ENCODE assay signal across 20 cellular contexts in the genomic region with DNA sequence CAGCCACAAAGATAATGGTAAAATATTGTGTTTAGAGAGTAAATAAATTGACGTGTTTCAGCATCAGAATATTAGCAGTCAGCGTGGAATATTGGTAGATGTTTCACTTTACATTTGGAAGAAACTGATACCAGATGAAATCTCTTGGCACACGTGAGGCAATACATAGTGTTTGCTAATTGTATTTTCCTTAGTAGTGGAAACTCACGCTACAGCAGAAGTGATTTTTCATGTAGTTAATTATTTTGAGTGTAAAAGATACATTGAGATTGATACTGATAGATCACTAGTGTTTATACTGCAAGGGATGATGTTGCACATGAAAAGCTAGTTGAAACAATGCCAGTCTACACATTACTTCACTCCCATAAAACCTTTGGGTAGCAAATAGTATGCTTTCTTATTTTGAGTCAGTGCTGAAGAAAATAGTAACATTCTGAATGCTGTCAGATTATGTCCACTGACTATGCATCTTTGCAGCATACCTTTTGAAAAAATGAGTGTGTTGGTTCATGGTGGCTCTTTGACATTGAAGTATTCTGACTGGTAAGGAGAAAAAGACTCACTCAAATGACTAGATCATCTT. TPM values are rescaled to one million over a fixed set of nuclear protein-coding genes. Genes with fewer than 3 reads are reported as not detected.
A peak's percentile ranks its signal among the peaks of the same experiment; 100 is the strongest.
DNase-seq lines count a peak whose midpoint lies in the region; ATAC-seq, FAIRE-seq and TF ChIP-seq lines count a peak whose summit lies in the region.
"Had no signal": no experiment of that assay in that cellular context is flagged by ENCODE, and none has a peak within 500 bp of the region (broad histone marks: within the 10 kb centered on the region; RNA-seq: fewer than 3 reads in every experiment).

No MANE protein-coding gene starts in this region.

- intact Hi-C loops in GM12878 (cut with micrococcal nuclease; ENCODE audit: unreplicated experiment), result no loop called here
- intact Hi-C loops in activated CD4-positive, alpha-beta memory T cell treated with anti-CD3 and anti-CD28 coated beads for 36 hours (cut with micrococcal nuclease), result no loop called here

- no peak overlapping the region for H3K4me3 ChIP-seq in GM12878
- H3K4me3 ChIP-seq: GM23338, SJCRH30 had no signal

- peak; percentile 41 for FAIRE-seq in GM12878 (lab: Jason Lieb, UNC)
- FAIRE-seq: RCC 7860 had no signal

- H2AFZ ChIP-seq in GM12878 (ENCODE audit: control insufficient read depth, low read depth, low read length), result no peak overlapping the region
- H2AFZ ChIP-seq: GM23338 had no signal

- peaks cover 4% of the 10 kb centered on the region; the same call in 1 of the 2 replicates for H3K4me1 ChIP-seq in GM12878 (ENCODE audit: control insufficient read depth, insufficient read depth, low read length)
- H3K4me1 ChIP-seq: SJCRH30 had no signal

- DNase-seq in GM12878 (ENCODE audit: low read depth, low spot score) (no peak), A172 (ENCODE audit: low spot score) (no peak)
- no peak for DNase-seq in activated CD4-positive, alpha-beta memory T cell treated with anti-CD3 and anti-CD28 coated beads for 36 hours
- DNase-seq: CD4-positive, CD25-positive, alpha-beta regulatory T cell; DMS79; KG1; NCI-H1092 treated with DMSO at 0.1 percent for 48 hours; NCI-H1436 treated with DMSO at 0.1 percent for 48 hours; NCI-H1930; NCI-H226; NCI-H510A treated with DMSO at 0.1 percent for 48 hours; NCI-H748 treated with DMSO at 0.1 percent for 48 hours; SJCRH30 had no signal

- H3K36me3 ChIP-seq in GM12878 (ENCODE audit: control insufficient read depth in 2 of 2, insufficient read depth in 2 of 2, low read length in 1 of 2), result peaks cover 0 to 14% of the 10 kb centered on the region in 2 experiments; a peak in 3 of 4 replicates
- H3K36me3 ChIP-seq: SJCRH30 had no signal

- no peaks in the 10 kb centered on the region; the same call in 2 of the 3 replicates for H3K9me3 ChIP-seq in GM12878 (replicated peaks; ENCODE audit: control insufficient read depth, insufficient read depth, low read length)
- H3K9me3 ChIP-seq: SJCRH30 had no signal

- no peaks in the 10 kb centered on the region for H3K27me3 Mint-ChIP-seq in activated CD4-positive, alpha-beta memory T cell treated with anti-CD3 and anti-CD28 coated beads for 36 hours
- H3K27me3 Mint-ChIP-seq: CD4-positive, CD25-positive, alpha-beta regulatory T cell had no signal

- no peak for TF ChIP-seq RAD21 in GM12878 (IDR thresholded peaks at IDR 0.05; ENCODE audit: insufficient read depth, low read depth, low read length)

- H3K36me3 Mint-ChIP-seq in activated CD4-positive, alpha-beta memory T cell treated with anti-CD3 and anti-CD28 coated beads for 36 hours, result peaks cover 30% of the 10 kb centered on the region

- no peaks in the 10 kb centered on the region for H3K9me3 Mint-ChIP-seq in activated CD4-positive, alpha-beta memory T cell treated with anti-CD3 and anti-CD28 coated beads for 36 hours
- H3K9me3 Mint-ChIP-seq: CD4-positive, CD25-positive, alpha-beta regulatory T cell; GM23338 had no signal

- H3K27ac ChIP-seq in 22Rv1, result peak overlapping the region; percentile 32
- no peak overlapping the region for H3K27ac ChIP-seq in GM12878 (ENCODE audit: control insufficient read depth, insufficient read depth)
- H3K27ac ChIP-seq: SJCRH30 had no signal

- peaks cover 11% of the 10 kb centered on the region for H3K4me1 Mint-ChIP-seq in activated CD4-positive, alpha-beta memory T cell treated with anti-CD3 and anti-CD28 coated beads for 36 hours (ENCODE audit: low read depth)
- H3K4me1 Mint-ChIP-seq: GM23338 had no signal

- no peak overlapping the region for H3K4me3 Mint-ChIP-seq in activated CD4-positive, alpha-beta memory T cell treated with anti-CD3 and anti-CD28 coated beads for 36 hours
- H3K4me3 Mint-ChIP-seq: CD4-positive, CD25-positive, alpha-beta regulatory T cell; GM23338 had no signal

- 85% methylated on average over 4 of the region's 4 CpGs for WGBS in GM12878 (ENCODE audit: insufficient coverage, insufficient replicate concordance, low lambda C conversion rate, missing lambda C conversion rate)

- H3K79me2 ChIP-seq in GM12878 (ENCODE audit: control insufficient read depth, insufficient read depth, low read length), result no peaks in the 10 kb centered on the region; the same call in 1 of the 2 replicates

- no TSS peak for BruUV-seq in GM12878 (replicated peaks; lab: Mats Ljungman, UMichigan)

- no peak for TF ChIP-seq EP300 in GM12878 (IDR thresholded peaks at IDR 0.05; ENCODE audit: borderline replicate concordance in 1 of 2, control insufficient read depth in 1 of 2, low read depth in 2 of 2, low read length in 2 of 2)

- no peak overlapping the region for H3K4me2 ChIP-seq in GM12878 (ENCODE audit: control insufficient read depth, insufficient read depth)
- H3K4me2 ChIP-seq: GM23338 had no signal

- TF ChIP-seq CTCF in 22Rv1 (IDR thresholded peaks at IDR 0.05) (no peak), GM12878 (IDR thresholded peaks at IDR 0.05 in 2 of 3, conservative IDR thresholded peaks at IDR 0.05 in 1 of 3; ENCODE audit: control insufficient read depth in 2 of 3, extremely low read depth in 1 of 3, insufficient read depth in 1 of 3, low read depth in 3 of 3, low read length in 3 of 3) (no peak)

- no peaks in the 10 kb centered on the region for H4K20me1 ChIP-seq in GM12878 (ENCODE audit: control insufficient read depth, insufficient read depth)

- RAD21 ChIA-PET in GM12878 (lab: Charles Lee; ENCODE audit: unreplicated experiment), result no interaction called here

- TF ChIP-seq POLR2A in GM12878 (IDR thresholded peaks at IDR 0.05; ENCODE audit: low read depth, low read length), result no peak

- ATAC-seq in GM19351 (IDR thresholded peaks at IDR 0.05; ENCODE audit: unreplicated experiment) (peak; percentile 46), HG03565 (IDR thresholded peaks at IDR 0.05; ENCODE audit: unreplicated experiment) (peak; percentile 58), GM12878 (peak; percentile 32; the same call in 2 of the 3 replicates), HG03457 (IDR thresholded peaks at IDR 0.05; ENCODE audit: unreplicated experiment) (no peak)
- ATAC-seq: GM23338, HCT116 had no signal

- SMC1A ChIA-PET in GM12878 (lab: Charles Lee; ENCODE audit: uncharacterized antibody, unreplicated experiment), result interaction anchor here (0.9 to 1.1 kb wide), 2 partner anchors 25 to 122 kb away, joined by 3 to 5 read pairs; no protein-coding TSS in a partner anchor

- no peak overlapping the region for H3K27ac Mint-ChIP-seq in activated CD4-positive, alpha-beta memory T cell treated with anti-CD3 and anti-CD28 coated beads for 36 hours
- H3K27ac Mint-ChIP-seq: CD4-positive, CD25-positive, alpha-beta regulatory T cell; GM23338 had no signal

- CTCF ChIA-PET in GM12878 (lab: Yijun Ruan, JAX), result interaction anchor here (0.9 to 1.5 kb wide), 2 partner anchors 9 to 40 kb away, joined by 3 to 4 read pairs; no protein-coding TSS in a partner anchor
- CTCF ChIA-PET in activated CD4-positive, alpha-beta memory T cell treated with anti-CD3 and anti-CD28 coated beads for 36 hours (lab: Charles Lee), result no interaction called here

- H3K27me3 ChIP-seq in GM12878 (replicated peaks in 1 of 2; ENCODE audit: control insufficient read depth in 2 of 2, insufficient read depth in 2 of 2, low read length in 1 of 2), result no peaks in the 10 kb centered on the region
- H3K27me3 ChIP-seq: SJCRH30 had no signal

- H3K9ac ChIP-seq in GM12878 (ENCODE audit: control insufficient read depth, insufficient read depth, low read length), result no peak overlapping the region

- POLR2A ChIA-PET in GM12878 (lab: Charles Lee), result no interaction called here
- POLR2A ChIA-PET in activated CD4-positive, alpha-beta memory T cell treated with anti-CD3 and anti-CD28 coated beads for 36 hours (lab: Charles Lee), result interaction anchor here (0.6 kb wide), 1 partner anchor 19 kb away, joined by 4 read pairs; no protein-coding TSS in a partner anchor

- in situ Hi-C loops in GM12878 (cut with MboI), result no loop called here

TF ChIP-seq in GM12878, 131 proteins besides CTCF, POLR2A, EP300 and RAD21 (continues in another document):
- no peak for TF ChIP-seq KLF5 (IDR thresholded peaks at IDR 0.05; ENCODE audit: partially characterized antibody)
- TF ChIP-seq, protein P1, sequence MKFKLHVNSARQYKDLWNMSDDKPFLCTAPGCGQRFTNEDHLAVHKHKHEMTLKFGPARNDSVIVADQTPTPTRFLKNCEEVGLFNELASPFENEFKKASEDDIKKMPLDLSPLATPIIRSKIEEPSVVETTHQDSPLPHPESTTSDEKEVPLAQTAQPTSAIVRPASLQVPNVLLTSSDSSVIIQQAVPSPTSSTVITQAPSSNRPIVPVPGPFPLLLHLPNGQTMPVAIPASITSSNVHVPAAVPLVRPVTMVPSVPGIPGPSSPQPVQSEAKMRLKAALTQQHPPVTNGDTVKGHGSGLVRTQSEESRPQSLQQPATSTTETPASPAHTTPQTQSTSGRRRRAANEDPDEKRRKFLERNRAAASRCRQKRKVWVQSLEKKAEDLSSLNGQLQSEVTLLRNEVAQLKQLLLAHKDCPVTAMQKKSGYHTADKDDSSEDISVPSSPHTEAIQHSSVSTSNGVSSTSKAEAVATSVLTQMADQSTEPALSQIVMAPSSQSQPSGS (IDR thresholded peaks at IDR 0.05; ENCODE audit: low read length), result 0 out of 2 replicates have a peak, but pooled peaks have one; percentile 18

RNA-seq across cellular contexts. Expression of gene CD2AP, which starts 59.3 kb away (rescaled TPM):
- 115 TPM in 2 replicates for total RNA-seq in GM12878 (2013; cell fraction: nucleolus; rRNA removed)
- 22.9 and 29.5 TPM in 2 replicates for total RNA-seq in GM12878 (2014; rRNA removed)
- total RNA-seq in GM12878 (2014; rRNA removed; fragmentation: Illumina TruSeq; extraction: Trizol), result 46.6 and 48.0 TPM in 2 replicates
- total RNA-seq in GM12878 (2021), result 23.6 and 27.9 TPM in 2 replicates
- polyA plus RNA-seq in GM12878 (2011; ENCODE audit: low read depth), result 9.9 TPM
- 23.7 and 43.8 TPM in 2 replicates for polyA plus RNA-seq in GM12878 (2011; rRNA removed)
- polyA plus RNA-seq in GM12878 (2011; cell fraction: cytosol; rRNA removed), result 6.7 and 8.0 TPM in 2 replicates
- polyA plus RNA-seq in GM12878 (2011; cell fraction: nucleus; rRNA removed), result 10.7 and 12.6 TPM in 2 replicates
- 20.5 and 20.9 TPM in 2 replicates for polyA plus RNA-seq in GM12878 (2012)
- polyA plus RNA-seq in GM12878 (2014; fragmentation: Illumina TruSeq; extraction: Trizol), result 34.2 and 48.4 TPM in 2 replicates
- polyA plus RNA-seq in GM12878 (2014; fragmentation: Nextera tagmentation; extraction: Ambion mirVana), result 1 to 10 TPM; 5.4 to 8.0 TPM
- polyA plus RNA-seq in GM12878 (2014; rRNA removed), result 12.6 and 15.1 TPM in 2 replicates
- 10 to 100 TPM; 17.4 to 18.8 TPM for polyA plus RNA-seq in GM12878 (2016; fragmentation: Nextera tagmentation; extraction: Ambion mirVana)
- 10.1 and 11.7 TPM in 2 replicates for polyA minus RNA-seq in GM12878 (2011; rRNA and poly(A)+ RNA removed)
- polyA minus RNA-seq in GM12878 (2011; cell fraction: cytosol; rRNA and poly(A)+ RNA removed), result 9.0 TPM in 2 replicates
- polyA minus RNA-seq in GM12878 (2011; cell fraction: nucleus; rRNA and poly(A)+ RNA removed), result 19.7 and 29.3 TPM in 2 replicates
- total RNA-seq in A172 (2014; rRNA removed; shearing (Covaris generic)), result 13.4 and 18.0 TPM in 2 replicates
- total RNA-seq in activated CD4-positive, alpha-beta memory T cell treated with anti-CD3 and anti-CD28 coated beads for 36 hours, result 10 to 100 TPM; 22.6 to 23.6 TPM
